Comparison of ENCODE assay signal across 12 cellular contexts in genomic region chr6:53042112-53042511, GRCh38. TPM values are rescaled to one million over a fixed set of nuclear protein-coding genes. Genes with fewer than 3 reads are reported as not detected.
A peak's percentile ranks its signal among the peaks of the same experiment; 100 is the strongest.
DNase-seq lines count a peak whose midpoint lies in the region; ATAC-seq and TF ChIP-seq lines count a peak whose summit lies in the region.
"Had no signal": no experiment of that assay in that cellular context is flagged by ENCODE, and none has a peak within 500 bp of the region (broad histone marks: within the 10 kb centered on the region; RNA-seq: fewer than 3 reads in every experiment).

No MANE protein-coding gene starts in this region.

- H3K27me3 Mint-ChIP-seq in activated T-helper 17 cell treated with anti-CD3 and anti-CD28 coated beads, Interleukin-2, amount 50 U/mL, for 72 hours, result no peaks in the 10 kb centered on the region

- peaks cover 2 to 8% of the 10 kb centered on the region in 2 experiments; a peak in 1 of 4 replicates for H3K36me3 ChIP-seq in HCT116 (ENCODE audit: control insufficient read depth in 1 of 2, insufficient read depth in 2 of 2, low read length in 2 of 2)
- H3K36me3 ChIP-seq in skeletal muscle satellite cell (ENCODE audit: insufficient read depth, low read length), result peaks cover 25% of the 10 kb centered on the region

- POLR2A ChIA-PET in HCT116 (lab: Charles Lee), result interaction anchor here (0.7 to 1.1 kb wide), 2 partner anchors 12 to 47 kb away, joined by 4 to 5 read pairs; partner anchors contain the start of gene GSTA4

- peaks cover 8% of the 10 kb centered on the region for H3K4me1 Mint-ChIP-seq in activated T-helper 17 cell treated with anti-CD3 and anti-CD28 coated beads, Interleukin-2, amount 50 U/mL, for 72 hours

- H3K9ac ChIP-seq in HCT116 (ENCODE audit: low read length) (peak overlapping the region; percentile 3; the same call in 1 of the 2 replicates), skeletal muscle satellite cell (ENCODE audit: low read depth, low read length) (peak overlapping the region; percentile 85)

- peak overlapping the region; percentile 28; the same call in 1 of the 2 replicates for H3K27ac ChIP-seq in HCT116 (ENCODE audit: low read depth, low read length)
- H3K27ac ChIP-seq: lower lobe of right lung had no signal

- RAD21 ChIA-PET in HCT116 (lab: Charles Lee; ENCODE audit: low non-redundant PET in 1 of 2, low total read pairs in 2 of 2, uncharacterized antibody in 2 of 2, unreplicated experiment in 2 of 2), result no interaction called here

- H3K9me3 ChIP-seq in HCT116 (ENCODE audit: control insufficient read depth in 1 of 2, insufficient read depth in 1 of 2, low read depth in 1 of 2, low read length in 2 of 2), result no peaks in the 10 kb centered on the region
- H3K9me3 ChIP-seq in skeletal muscle satellite cell (replicated peaks; ENCODE audit: low read length), result no peaks in the 10 kb centered on the region
- H3K9me3 ChIP-seq: lower lobe of right lung had no signal

- no peak for TF ChIP-seq RAD21 in HCT116 (IDR thresholded peaks at IDR 0.05; ENCODE audit: low read depth)

- TF ChIP-seq CTCF in HCT116 (IDR thresholded peaks at IDR 0.05 in 2 of 3, conservative IDR thresholded peaks at IDR 0.05 in 1 of 3; ENCODE audit: borderline replicate concordance in 1 of 3, insufficient read depth in 1 of 3, low read depth in 2 of 3, low read length in 2 of 3) (no peak), fibroblast of the aortic adventitia (IDR thresholded peaks at IDR 0.05; ENCODE audit: insufficient read depth, low read length) (no peak)

- TF ChIP-seq POLR2A in HCT116 (IDR thresholded peaks at IDR 0.05; ENCODE audit: borderline replicate concordance, extremely low read depth, insufficient read depth, insufficient read length), result no peak

- H3K4me3 ChIP-seq in HCT116 (replicated peaks in 1 of 2; ENCODE audit: low read depth in 1 of 2, low read length in 2 of 2) (peak overlapping the region in 1 of 2 experiments; percentile 43; a peak in 2 of 4 replicates), fibroblast of the aortic adventitia (ENCODE audit: low read depth, low read length) (no peak overlapping the region), skeletal muscle satellite cell (ENCODE audit: low read length) (peak overlapping the region; percentile 58)
- H3K4me3 ChIP-seq: lower lobe of right lung had no signal

- peaks cover 40% of the 10 kb centered on the region for H3K36me3 Mint-ChIP-seq in activated T-helper 17 cell treated with anti-CD3 and anti-CD28 coated beads, Interleukin-2, amount 50 U/mL, for 72 hours (ENCODE audit: low read depth)

- H3K9me3 Mint-ChIP-seq in activated T-helper 17 cell treated with anti-CD3 and anti-CD28 coated beads, Interleukin-2, amount 50 U/mL, for 72 hours, result no peaks in the 10 kb centered on the region

- CTCF ChIA-PET in HCT116 (lab: Charles Lee), result interaction anchor here (2.3 kb wide), 1 partner anchor 46 kb away, joined by 10 read pairs; no protein-coding TSS in a partner anchor

- H3K27ac Mint-ChIP-seq in activated T-helper 17 cell treated with anti-CD3 and anti-CD28 coated beads, Interleukin-2, amount 50 U/mL, for 72 hours, result no peak overlapping the region

- ATAC-seq in HCT116, result peak; percentile 45
- peak; percentile 45 for ATAC-seq in activated T-helper 17 cell treated with anti-CD3 and anti-CD28 coated beads, Interleukin-2, amount 50 U/mL, for 72 hours (replicated peaks)
- no peak for ATAC-seq in HG02973 (IDR thresholded peaks at IDR 0.05; ENCODE audit: unreplicated experiment)
- no peak for ATAC-seq in GM18861 (IDR thresholded peaks at IDR 0.05; ENCODE audit: unreplicated experiment)
- ATAC-seq: lower lobe of right lung had no signal

- peaks cover 30 to 41% of the 10 kb centered on the region in 2 experiments for H3K4me1 ChIP-seq in HCT116 (ENCODE audit: control insufficient read depth in 1 of 2, insufficient read depth in 2 of 2, low read length in 2 of 2)
- H3K4me1 ChIP-seq in skeletal muscle satellite cell (ENCODE audit: control insufficient read depth, insufficient read depth, low read length), result peaks cover 48% of the 10 kb centered on the region

- DNase-seq in HCT116 (ENCODE audit: low read depth, low spot score) (peak; percentile 54), fibroblast of the aortic adventitia (ENCODE audit: low read depth) (peak; percentile 92)
- no peak for DNase-seq in activated CD4-positive, CD25-positive, alpha-beta regulatory T cell treated with anti-CD3 and anti-CD28 coated beads, Interleukin-2, amount 50 U/mL, for 72 hours
- DNase-seq in effector CD8-positive, alpha-beta T cell (lab: John Stamatoyannopoulos, UW), result no peak
- DNase-seq: lower lobe of right lung; MV-4-11; SHP77; stimulated activated CD4-positive, alpha-beta T cell treated with anti-CD3 and anti-CD28 coated beads, Interleukin-12 subunit alpha, Interleukin-12 subunit beta, amount 100 ng/mL, for 4 hours had no signal

- H3K79me2 ChIP-seq in HCT116 (ENCODE audit: insufficient read depth, low read length), result no peaks in the 10 kb centered on the region

- H4K20me1 ChIP-seq in HCT116 (ENCODE audit: insufficient read depth), result no peaks in the 10 kb centered on the region

- no peak overlapping the region for H2AFZ ChIP-seq in HCT116 (ENCODE audit: low read depth, low read length, poor library complexity, severe bottlenecking)

- no peak overlapping the region for H3K4me3 Mint-ChIP-seq in activated T-helper 17 cell treated with anti-CD3 and anti-CD28 coated beads, Interleukin-2, amount 50 U/mL, for 72 hours

- no peaks in the 10 kb centered on the region for H3K9me2 ChIP-seq in HCT116 (ENCODE audit: insufficient read depth)

- H3K4me2 ChIP-seq in HCT116 (ENCODE audit: low read length) (peak overlapping the region; percentile 75), skeletal muscle satellite cell (ENCODE audit: low read length) (peak overlapping the region; percentile 73)

- BruUV-seq in HCT116 (replicated peaks; lab: Mats Ljungman, UMichigan), result no TSS peak

- intact Hi-C loops in HCT116 (cut with micrococcal nuclease), result loop anchor here (2.0 kb wide), 1 partner anchor 45 kb away; no protein-coding TSS in a partner anchor

- H3K27me3 ChIP-seq in HCT116 (ENCODE audit: insufficient read depth, low read length) (no peaks in the 10 kb centered on the region), skeletal muscle satellite cell (ENCODE audit: control insufficient read depth, insufficient read depth, low read length) (no peaks in the 10 kb centered on the region)

TF ChIP-seq in HCT116, 20 proteins besides CTCF, POLR2A, EP300 and RAD21 (continues in another document):
- TF ChIP-seq ZNF274 (IDR thresholded peaks at IDR 0.05; ENCODE audit: low read depth, low read length) (no peak), POLR2AphosphoS5 (IDR thresholded peaks at IDR 0.05; ENCODE audit: low read depth, low read length) (no peak), CEBPB (IDR thresholded peaks at IDR 0.05; ENCODE audit: low read depth) (peak; percentile 45; the same call in 1 of the 2 replicates), ELF1 (IDR thresholded peaks at IDR 0.05; ENCODE audit: borderline replicate concordance, low read depth) (no peak), EZH2 (IDR thresholded peaks at IDR 0.05) (no peak), ATF3 (IDR thresholded peaks at IDR 0.05) (no peak), REST (IDR thresholded peaks at IDR 0.05; ENCODE audit: low read depth) (no peak), SRF (IDR thresholded peaks at IDR 0.05; ENCODE audit: low read depth) (peak; percentile 31; the same call in 1 of the 2 replicates), FOSL1 (IDR thresholded peaks at IDR 0.05; ENCODE audit: low read depth) (peak; percentile 96)

RNA-seq across cellular contexts. Expression of gene CILK1, which starts 19.5 kb away (rescaled TPM):
- total RNA-seq in HCT116 (2021; ENCODE audit: unreplicated experiment) (10.7 TPM), fibroblast of the aortic adventitia (ENCODE audit: low replicate concordance) (9.5 and 22.1 TPM in 2 replicates)
- polyA plus RNA-seq in HCT116 (2012), result 3.2 and 4.2 TPM in 2 replicates
- 1 to 10 TPM; 3.8 to 6.2 TPM for total RNA-seq in activated T-helper 17 cell treated with anti-CD3 and anti-CD28 coated beads, Interleukin-2, amount 50 U/mL, for 72 hours
- total RNA-seq in skeletal muscle satellite cell (2012; rRNA removed), result 6.1 TPM in 2 replicates

RNA-seq across cellular contexts. Expression of gene FBXO9, which starts 23.1 kb away (rescaled TPM):
- total RNA-seq in HCT116 (2021; ENCODE audit: unreplicated experiment), result 71.0 TPM
- 32.8 and 36.0 TPM in 2 replicates for polyA plus RNA-seq in HCT116 (2012)
- 10 to 100 TPM; 53.2 to 58.2 TPM for total RNA-seq in activated T-helper 17 cell treated with anti-CD3 and anti-CD28 coated beads, Interleukin-2, amount 50 U/mL, for 72 hours
- total RNA-seq in fibroblast of the aortic adventitia (ENCODE audit: low replicate concordance), result 45.1 and 109 TPM in 2 replicates
- total RNA-seq in skeletal muscle satellite cell (2012; rRNA removed), result 39.5 and 41.1 TPM in 2 replicates

RNA-seq across cellular contexts. Expression of gene GSTA4, which starts 47.0 kb away (rescaled TPM):
- 2.2 TPM for total RNA-seq in HCT116 (2021; ENCODE audit: unreplicated experiment)
- 0.40 and 0.98 TPM in 2 replicates for polyA plus RNA-seq in HCT116 (2012)
- total RNA-seq in activated T-helper 17 cell treated with anti-CD3 and anti-CD28 coated beads, Interleukin-2, amount 50 U/mL, for 72 hours, result 1 to 10 TPM in 1 of 2 donors, under 1 TPM in 1; 0.56 to 5.2 TPM
- 46.3 and 89.6 TPM in 2 replicates for total RNA-seq in fibroblast of the aortic adventitia (ENCODE audit: low replicate concordance)
- total RNA-seq in skeletal muscle satellite cell (2012; rRNA removed), result 35.6 and 45.1 TPM in 2 replicates

Comparison
In these comparisons a context has a peak if more than half of its experiments do, and no peak if none do; other contexts are left out.
1. ATAC-seq: peak in HCT116 (single experiment) and activated T-helper 17 cell treated with anti-CD3 and anti-CD28 coated beads, Interleukin-2, amount 50 U/mL, for 72 hours (single experiment); none in HG02973 (single experiment) and GM18861 (single experiment).
2. DNase-seq: peak in HCT116 (single experiment) and fibroblast of the aortic adventitia (single experiment); none in activated CD4-positive, CD25-positive, alpha-beta regulatory T cell treated with anti-CD3 and anti-CD28 coated beads, Interleukin-2, amount 50 U/mL, for 72 hours (single experiment) and effector CD8-positive, alpha-beta T cell (single experiment).